1 cellular context compared by ENCODE assay signal in the genomic region with DNA sequence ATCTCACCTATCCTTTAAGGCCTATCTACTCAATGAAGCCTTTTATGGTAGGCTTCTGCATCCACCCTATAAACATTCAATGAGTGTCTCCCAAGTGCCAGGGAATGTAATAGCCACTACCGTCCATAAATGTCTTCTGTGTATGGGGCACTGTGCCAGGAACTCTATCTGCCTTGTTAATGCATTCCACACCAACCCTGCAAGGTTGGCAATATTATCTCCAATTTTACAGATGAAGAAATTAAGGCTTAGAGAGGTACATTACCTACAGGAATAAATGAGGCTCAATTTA.
TF ChIP-seq lines count a peak whose summit lies in the region.

No MANE protein-coding gene starts in this region.

TF ChIP-seq in HCT116, 20 proteins besides CTCF, POLR2A, EP300 and RAD21:
- no peak for TF ChIP-seq CEBPB (IDR thresholded peaks at IDR 0.05; ENCODE audit: low read depth)
- no peak for TF ChIP-seq EGR1 (IDR thresholded peaks at IDR 0.05; ENCODE audit: low read depth)
- TF ChIP-seq JUND (IDR thresholded peaks at IDR 0.05) = no peak
- no peak for TF ChIP-seq YY1 (IDR thresholded peaks at IDR 0.05; ENCODE audit: extremely low read depth, insufficient replicate concordance, low read depth, low read length)
- TF ChIP-seq, protein P1, sequence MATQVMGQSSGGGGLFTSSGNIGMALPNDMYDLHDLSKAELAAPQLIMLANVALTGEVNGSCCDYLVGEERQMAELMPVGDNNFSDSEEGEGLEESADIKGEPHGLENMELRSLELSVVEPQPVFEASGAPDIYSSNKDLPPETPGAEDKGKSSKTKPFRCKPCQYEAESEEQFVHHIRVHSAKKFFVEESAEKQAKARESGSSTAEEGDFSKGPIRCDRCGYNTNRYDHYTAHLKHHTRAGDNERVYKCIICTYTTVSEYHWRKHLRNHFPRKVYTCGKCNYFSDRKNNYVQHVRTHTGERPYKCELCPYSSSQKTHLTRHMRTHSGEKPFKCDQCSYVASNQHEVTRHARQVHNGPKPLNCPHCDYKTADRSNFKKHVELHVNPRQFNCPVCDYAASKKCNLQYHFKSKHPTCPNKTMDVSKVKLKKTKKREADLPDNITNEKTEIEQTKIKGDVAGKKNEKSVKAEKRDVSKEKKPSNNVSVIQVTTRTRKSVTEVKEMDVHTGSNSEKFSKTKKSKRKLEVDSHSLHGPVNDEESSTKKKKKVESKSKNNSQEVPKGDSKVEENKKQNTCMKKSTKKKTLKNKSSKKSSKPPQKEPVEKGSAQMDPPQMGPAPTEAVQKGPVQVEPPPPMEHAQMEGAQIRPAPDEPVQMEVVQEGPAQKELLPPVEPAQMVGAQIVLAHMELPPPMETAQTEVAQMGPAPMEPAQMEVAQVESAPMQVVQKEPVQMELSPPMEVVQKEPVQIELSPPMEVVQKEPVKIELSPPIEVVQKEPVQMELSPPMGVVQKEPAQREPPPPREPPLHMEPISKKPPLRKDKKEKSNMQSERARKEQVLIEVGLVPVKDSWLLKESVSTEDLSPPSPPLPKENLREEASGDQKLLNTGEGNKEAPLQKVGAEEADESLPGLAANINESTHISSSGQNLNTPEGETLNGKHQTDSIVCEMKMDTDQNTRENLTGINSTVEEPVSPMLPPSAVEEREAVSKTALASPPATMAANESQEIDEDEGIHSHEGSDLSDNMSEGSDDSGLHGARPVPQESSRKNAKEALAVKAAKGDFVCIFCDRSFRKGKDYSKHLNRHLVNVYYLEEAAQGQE (IDR thresholded peaks at IDR 0.05; ENCODE audit: low read depth) = no peak
- TF ChIP-seq, protein P2, sequence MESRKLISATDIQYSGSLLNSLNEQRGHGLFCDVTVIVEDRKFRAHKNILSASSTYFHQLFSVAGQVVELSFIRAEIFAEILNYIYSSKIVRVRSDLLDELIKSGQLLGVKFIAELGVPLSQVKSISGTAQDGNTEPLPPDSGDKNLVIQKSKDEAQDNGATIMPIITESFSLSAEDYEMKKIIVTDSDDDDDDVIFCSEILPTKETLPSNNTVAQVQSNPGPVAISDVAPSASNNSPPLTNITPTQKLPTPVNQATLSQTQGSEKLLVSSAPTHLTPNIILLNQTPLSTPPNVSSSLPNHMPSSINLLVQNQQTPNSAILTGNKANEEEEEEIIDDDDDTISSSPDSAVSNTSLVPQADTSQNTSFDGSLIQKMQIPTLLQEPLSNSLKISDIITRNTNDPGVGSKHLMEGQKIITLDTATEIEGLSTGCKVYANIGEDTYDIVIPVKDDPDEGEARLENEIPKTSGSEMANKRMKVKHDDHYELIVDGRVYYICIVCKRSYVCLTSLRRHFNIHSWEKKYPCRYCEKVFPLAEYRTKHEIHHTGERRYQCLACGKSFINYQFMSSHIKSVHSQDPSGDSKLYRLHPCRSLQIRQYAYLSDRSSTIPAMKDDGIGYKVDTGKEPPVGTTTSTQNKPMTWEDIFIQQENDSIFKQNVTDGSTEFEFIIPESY (IDR thresholded peaks at IDR 0.05; ENCODE audit: extremely low read depth, insufficient replicate concordance, low read length) = no peak
- no peak for TF ChIP-seq ELF1 (IDR thresholded peaks at IDR 0.05; ENCODE audit: borderline replicate concordance, low read depth)
